8 cellular contexts compared by ENCODE assay signal in genomic region chr6:45922728-45923351, GRCh38.
DNase-seq lines count a peak whose midpoint lies in the region; ATAC-seq and TF ChIP-seq lines count a peak whose summit lies in the region.

No MANE protein-coding gene starts in this region.

- H3K4me1 Mint-ChIP-seq in CD4-positive, alpha-beta T cell (ENCODE audit: low read depth): no peaks in the 10 kb centered on the region
- H3K4me1 Mint-ChIP-seq in naive thymus-derived CD8-positive, alpha-beta T cell: peaks cover 0 to 6% (median 4%) of the 10 kb centered on the region in 4 donors
- peaks cover 52% of the 10 kb centered on the region for H3K4me1 Mint-ChIP-seq in stimulated activated effector memory CD8-positive, alpha-beta T cell treated with anti-CD3 and anti-CD28 coated beads, Interleukin-12 subunit alpha, Interleukin-12 subunit beta, amount 100 ng/mL, for 72 hours

- H3K27me3 Mint-ChIP-seq in CD4-positive, alpha-beta T cell: no peaks in the 10 kb centered on the region
- H3K27me3 Mint-ChIP-seq in naive thymus-derived CD8-positive, alpha-beta T cell: peaks cover 0 to 4% (median 1%) of the 10 kb centered on the region in 5 donors

- H3K27me3 ChIP-seq in CD4-positive, alpha-beta T cell (ENCODE audit: control insufficient read depth, insufficient read depth, low read length): no peaks in the 10 kb centered on the region

- H3K27ac Mint-ChIP-seq in CD4-positive, alpha-beta T cell: no peak overlapping the region
- no peak overlapping the region for H3K27ac Mint-ChIP-seq in naive thymus-derived CD8-positive, alpha-beta T cell
- peak overlapping the region; percentile 97 for H3K27ac Mint-ChIP-seq in stimulated activated effector memory CD8-positive, alpha-beta T cell treated with anti-CD3 and anti-CD28 coated beads, Interleukin-12 subunit alpha, Interleukin-12 subunit beta, amount 100 ng/mL, for 72 hours

- H3K4me3 Mint-ChIP-seq in CD4-positive, alpha-beta T cell: no peak overlapping the region
- no peak overlapping the region for H3K4me3 Mint-ChIP-seq in naive thymus-derived CD8-positive, alpha-beta T cell
- H3K4me3 Mint-ChIP-seq in stimulated activated effector memory CD8-positive, alpha-beta T cell treated with anti-CD3 and anti-CD28 coated beads, Interleukin-12 subunit alpha, Interleukin-12 subunit beta, amount 100 ng/mL, for 72 hours: peak overlapping the region; percentile 44

- no peaks in the 10 kb centered on the region for H3K9me3 ChIP-seq in CD4-positive, alpha-beta T cell (ENCODE audit: control insufficient read depth, low read length)

- peak; percentile 58 for TF ChIP-seq CTCF in CD4-positive, alpha-beta T cell (IDR thresholded peaks at IDR 0.05)

- TF ChIP-seq POLR2A in erythroblast (IDR thresholded peaks at IDR 0.05; ENCODE audit: low read length): no peak

- peak; percentile 13 to 43 (median 30) for DNase-seq in CD4-positive, alpha-beta T cell
- DNase-seq in NCI-H748 (lab: John Stamatoyannopoulos, UW; ENCODE audit: unreplicated experiment) (peak; percentile 73), erythroblast (lab: John Stamatoyannopoulos, UW) (peak; percentile 36 to 65)
- peak; percentile 53 for DNase-seq in activated CD8-positive, alpha-beta memory T cell treated with anti-CD3 and anti-CD28 coated beads, Interleukin-2, amount 50 U/mL, for 4 hours
- peak; percentile 18 to 72 (median 38) for DNase-seq in naive thymus-derived CD8-positive, alpha-beta T cell
- DNase-seq in stimulated activated effector memory CD8-positive, alpha-beta T cell treated with anti-CD3 and anti-CD28 coated beads, Interleukin-12 subunit alpha, Interleukin-12 subunit beta, amount 100 ng/mL, for 72 hours (ENCODE audit: low spot score in 2 of 2): peak; percentile 35 to 77

- POLR2A ChIA-PET in CD4-positive, alpha-beta T cell (lab: Charles Lee): no interaction called here
- POLR2A ChIA-PET in naive thymus-derived CD8-positive, alpha-beta T cell (lab: Charles Lee): interaction anchor here (0.6 kb wide), 1 partner anchor 107 kb away, joined by 3 read pairs; no protein-coding TSS in a partner anchor

- intact Hi-C loops in CD4-positive, alpha-beta T cell (cut with DNase I, micrococcal nuclease): loop anchor here (1.0 to 2.0 kb wide), 3 partner anchors 1268 to 1330 kb away; no protein-coding TSS in a partner anchor

- CTCF ChIA-PET in CD4-positive, alpha-beta T cell (lab: Charles Lee): interaction anchor here (1.0 to 2.6 kb wide), 5 partner anchors 8 to 1453 kb away, joined by 4 to 12 read pairs (median 8); no protein-coding TSS in a partner anchor

- H3K9me3 Mint-ChIP-seq in CD4-positive, alpha-beta T cell: no peaks in the 10 kb centered on the region
- no peaks in the 10 kb centered on the region for H3K9me3 Mint-ChIP-seq in naive thymus-derived CD8-positive, alpha-beta T cell
- no peaks in the 10 kb centered on the region for H3K9me3 Mint-ChIP-seq in stimulated activated effector memory CD8-positive, alpha-beta T cell treated with anti-CD3 and anti-CD28 coated beads, Interleukin-12 subunit alpha, Interleukin-12 subunit beta, amount 100 ng/mL, for 72 hours

- ATAC-seq in CD4-positive, alpha-beta T cell (ENCODE audit: poor library complexity): peak; percentile 49
- ATAC-seq in GM21529 (IDR thresholded peaks at IDR 0.05; ENCODE audit: unreplicated experiment) (peak; percentile 32), HG02623 (IDR thresholded peaks at IDR 0.05; ENCODE audit: unreplicated experiment) (no peak)
- no peak for ATAC-seq in naive thymus-derived CD8-positive, alpha-beta T cell
- peak; percentile 16 for ATAC-seq in stimulated activated effector memory CD8-positive, alpha-beta T cell treated with anti-CD3 and anti-CD28 coated beads, Interleukin-12 subunit alpha, Interleukin-12 subunit beta, amount 100 ng/mL, for 72 hours

- H3K36me3 Mint-ChIP-seq in CD4-positive, alpha-beta T cell (ENCODE audit: low read depth): no peaks in the 10 kb centered on the region
- no peaks in the 10 kb centered on the region for H3K36me3 Mint-ChIP-seq in naive thymus-derived CD8-positive, alpha-beta T cell
- H3K36me3 Mint-ChIP-seq in stimulated activated effector memory CD8-positive, alpha-beta T cell treated with anti-CD3 and anti-CD28 coated beads, Interleukin-12 subunit alpha, Interleukin-12 subunit beta, amount 100 ng/mL, for 72 hours: no peaks in the 10 kb centered on the region

- H3K27ac ChIP-seq in CD4-positive, alpha-beta T cell (ENCODE audit: low read depth, low read length): no peak overlapping the region

Comparison
In these comparisons a context has a peak if more than half of its experiments do, and no peak if none do; other contexts are left out.
1. ATAC-seq: peak in CD4-positive, alpha-beta T cell (single experiment), GM21529 (single experiment) and stimulated activated effector memory CD8-positive, alpha-beta T cell treated with anti-CD3 and anti-CD28 coated beads, Interleukin-12 subunit alpha, Interleukin-12 subunit beta, amount 100 ng/mL, for 72 hours (single experiment); none in naive thymus-derived CD8-positive, alpha-beta T cell (0 of 2) and HG02623 (single experiment).
2. Peak in every context shown above with its lines, with median percentiles within 50 percentile points of each other: DNase-seq.